8 cellular contexts compared by ENCODE assay signal in the genomic region with DNA sequence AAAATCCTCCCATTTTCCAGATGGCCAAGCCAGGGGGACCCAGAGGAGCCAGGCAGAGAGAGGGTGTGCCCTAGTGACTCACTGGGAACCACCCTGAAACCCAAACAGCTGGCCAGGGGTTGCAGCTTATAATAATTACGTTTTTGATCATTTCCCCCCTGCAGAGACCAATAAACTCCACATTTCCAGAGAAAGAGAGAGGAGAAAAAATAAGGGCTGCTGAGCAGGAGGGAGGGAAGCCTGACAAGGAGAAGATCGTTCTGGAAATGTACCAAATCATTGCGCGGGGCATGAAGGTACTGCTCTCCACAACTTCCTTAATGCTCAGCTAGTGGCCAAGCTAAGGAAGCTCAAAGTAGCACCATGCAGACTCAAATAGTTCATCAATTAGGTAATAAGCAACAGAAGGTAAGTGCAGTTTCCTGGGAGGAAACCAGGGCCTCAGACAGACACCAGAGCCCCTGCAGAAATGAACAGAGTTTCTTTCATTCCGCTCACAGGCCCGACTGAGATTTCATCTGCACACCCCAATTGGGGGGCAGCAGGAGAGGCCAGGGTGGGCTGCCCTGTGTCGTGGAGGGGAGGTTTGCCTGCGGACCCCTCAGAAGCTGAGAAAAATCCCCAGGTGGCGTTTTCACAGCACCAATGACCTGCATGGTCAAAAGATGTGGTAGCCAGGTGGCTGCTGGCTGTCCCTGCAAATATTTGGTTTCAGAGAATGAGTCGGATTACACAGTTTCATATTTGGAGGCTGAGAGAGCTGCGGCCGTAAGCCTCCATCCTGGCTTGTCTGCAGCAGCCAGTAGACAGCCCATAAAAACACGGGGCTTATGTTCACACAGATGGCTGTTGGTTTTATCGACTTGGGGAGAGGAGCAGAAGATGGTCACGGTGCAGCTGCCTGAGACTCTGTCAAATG.
DNase-seq lines count a peak whose midpoint lies in the region; ATAC-seq, FAIRE-seq and TF ChIP-seq lines count a peak whose summit lies in the region.

No MANE protein-coding gene starts in this region.

- H3K27ac ChIP-seq in astrocyte (ENCODE audit: low read depth, low read length) (peak overlapping the region; percentile 12), HepG2 (ENCODE audit: extremely low read length, insufficient read depth, low read length) (no peak overlapping the region), aorta (ENCODE audit: low read depth in 1 of 2, low read length in 2 of 2) (no peak overlapping the region)

- H3K9me3 Mint-ChIP-seq in activated CD8-positive, alpha-beta memory T cell treated with anti-CD3 and anti-CD28 coated beads, Interleukin-2, amount 10 ng/mL, durations not matched to agents 7 days and 5 days (ENCODE audit: low read depth), result no peaks in the 10 kb centered on the region
- H3K9me3 Mint-ChIP-seq in astrocyte (ENCODE audit: unreplicated experiment) (peaks cover 1% of the 10 kb centered on the region), nephron (no peaks in the 10 kb centered on the region)

- no peak for FAIRE-seq in astrocyte (lab: Jason Lieb, UNC)
- no peak for FAIRE-seq in HepG2 (lab: Jason Lieb, UNC)

- no peak overlapping the region for H3K4me3 Mint-ChIP-seq in activated CD8-positive, alpha-beta memory T cell treated with anti-CD3 and anti-CD28 coated beads, Interleukin-2, amount 10 ng/mL, durations not matched to agents 7 days and 5 days
- H3K4me3 Mint-ChIP-seq in astrocyte (ENCODE audit: unreplicated experiment) (no peak overlapping the region), nephron (peak overlapping the region; percentile 44 to 81 (median 71))

- H3K9me3 ChIP-seq in astrocyte (ENCODE audit: insufficient read depth, low read depth, low read length) (no peaks in the 10 kb centered on the region), HepG2 (ENCODE audit: low read length) (no peaks in the 10 kb centered on the region), aorta (ENCODE audit: control insufficient read depth, low read length) (no peaks in the 10 kb centered on the region)

- peaks cover 21% of the 10 kb centered on the region for H3K4me1 Mint-ChIP-seq in activated CD8-positive, alpha-beta memory T cell treated with anti-CD3 and anti-CD28 coated beads, Interleukin-2, amount 10 ng/mL, durations not matched to agents 7 days and 5 days
- H3K4me1 Mint-ChIP-seq in astrocyte (ENCODE audit: low read depth, unreplicated experiment) (peaks cover 18% of the 10 kb centered on the region), nephron (peaks cover 43% of the 10 kb centered on the region)

- H3K4me2 ChIP-seq in astrocyte (ENCODE audit: low read length), result peak overlapping the region; percentile 47
- no peak overlapping the region for H3K4me2 ChIP-seq in HepG2 (ENCODE audit: low read depth, low read length)

- POLR2A ChIA-PET in HepG2 (lab: Yijun Ruan, JAX), result no interaction called here

- no peaks in the 10 kb centered on the region for H3K36me3 Mint-ChIP-seq in activated CD8-positive, alpha-beta memory T cell treated with anti-CD3 and anti-CD28 coated beads, Interleukin-2, amount 10 ng/mL, durations not matched to agents 7 days and 5 days
- no peaks in the 10 kb centered on the region for H3K36me3 Mint-ChIP-seq in astrocyte (ENCODE audit: low read depth, unreplicated experiment)
- H3K36me3 Mint-ChIP-seq in nephron (ENCODE audit: low read depth), result no peaks in the 10 kb centered on the region

- H3K36me3 ChIP-seq in astrocyte (ENCODE audit: insufficient read depth, low read length), result no peaks in the 10 kb centered on the region
- H3K36me3 ChIP-seq in HepG2 (replicated peaks in 1 of 2; ENCODE audit: control insufficient read depth in 1 of 2, insufficient read depth in 2 of 2, low read length in 2 of 2), result no peaks in the 10 kb centered on the region
- no peaks in the 10 kb centered on the region for H3K36me3 ChIP-seq in aorta (ENCODE audit: control insufficient read depth in 1 of 2, insufficient read depth in 2 of 2, low read length in 1 of 2)

- no peaks in the 10 kb centered on the region for H3K27me3 ChIP-seq in astrocyte (ENCODE audit: insufficient read depth, low read length)
- peaks cover 0 to 62% of the 10 kb centered on the region in 2 experiments; a peak in 4 of 5 replicates for H3K27me3 ChIP-seq in HepG2 (ENCODE audit: control insufficient read depth in 1 of 2, insufficient read depth in 2 of 2, low read length in 2 of 2)
- H3K27me3 ChIP-seq in aorta (ENCODE audit: control insufficient read depth in 1 of 2, insufficient read depth in 2 of 2, low read length in 1 of 2), result no peaks in the 10 kb centered on the region

- in situ Hi-C loops in HepG2 (cut with HindIII; ENCODE audit: extremely low pct_ligation_motif_present, low pct_unique_long_range_greater_than_20kb), result loop anchor here (10.0 to 25.0 kb wide), 2 partner anchors 702 to 979 kb away; no protein-coding TSS in a partner anchor

- no peaks in the 10 kb centered on the region for H3K79me2 ChIP-seq in astrocyte (ENCODE audit: insufficient read depth, low read length)
- H3K79me2 ChIP-seq in HepG2 (ENCODE audit: insufficient read depth, low read length), result no peaks in the 10 kb centered on the region

- no peak for TF ChIP-seq EP300 in HepG2 (IDR thresholded peaks at IDR 0.05; ENCODE audit: low read depth in 2 of 2, low read length in 2 of 2)
- TF ChIP-seq EP300 in HepG2 (CRISPR knock-in tag; IDR thresholded peaks at IDR 0.05; ENCODE audit: borderline replicate concordance), result no peak

- 41% methylated on average over 10 of the region's 15 CpGs for WGBS in HepG2 (ENCODE audit: low lambda C conversion rate)
- 73 to 78% methylated on average over 15 of the region's 15 CpGs for WGBS in aorta, 2 donors

- H3K9ac ChIP-seq in astrocyte (ENCODE audit: low read length), result peak overlapping the region; percentile 1
- H3K9ac ChIP-seq in HepG2 (ENCODE audit: insufficient read depth, low read depth, low read length), result no peak overlapping the region

- peaks cover 33% of the 10 kb centered on the region for H3K4me1 ChIP-seq in astrocyte (ENCODE audit: insufficient read depth, low read length)
- H3K4me1 ChIP-seq in HepG2 (ENCODE audit: insufficient read depth, low read length), result 0 out of 2 replicates have a peak, but pooled peaks cover 7% of the 10 kb centered on the region
- no peaks in the 10 kb centered on the region for H3K4me1 ChIP-seq in aorta (ENCODE audit: control insufficient read depth in 1 of 2, insufficient read depth in 2 of 2, low read length in 2 of 2)

- TF ChIP-seq RAD21 in HepG2 (CRISPR knock-in tag; IDR thresholded peaks at IDR 0.05), result no peak

- peak; percentile 7 for ATAC-seq in activated CD8-positive, alpha-beta memory T cell treated with anti-CD3 and anti-CD28 coated beads, Interleukin-2, amount 10 ng/mL, durations not matched to agents 7 days and 5 days
- ATAC-seq in HG03378 (IDR thresholded peaks at IDR 0.05; ENCODE audit: unreplicated experiment) (peak; percentile 73), HepG2 (no peak; the same call in 2 of the 3 replicates), aorta (ENCODE audit: low FRiP score) (no peak)

- H2AFZ ChIP-seq in astrocyte (ENCODE audit: low read depth, low read length) (peak overlapping the region; percentile 16), HepG2 (ENCODE audit: low read length) (no peak overlapping the region)

- H3K27ac Mint-ChIP-seq in activated CD8-positive, alpha-beta memory T cell treated with anti-CD3 and anti-CD28 coated beads, Interleukin-2, amount 10 ng/mL, durations not matched to agents 7 days and 5 days, result peak overlapping the region; percentile 84
- H3K27ac Mint-ChIP-seq in astrocyte (ENCODE audit: unreplicated experiment) (peak overlapping the region; percentile 86), nephron (peak overlapping the region; percentile 89 to 97 (median 92))

- CTCF ChIA-PET in activated CD8-positive, alpha-beta memory T cell treated with anti-CD3 and anti-CD28 coated beads, Interleukin-2, amount 10 ng/mL, durations not matched to agents 7 days and 5 days (lab: Charles Lee), result interaction anchor here (0.5 to 8.4 kb wide), 24 partner anchors 15 to 1412 kb away, joined by 3 to 79 read pairs (median 4); a partner anchor contains a TSS
- CTCF ChIA-PET in HepG2 (lab: Yijun Ruan, JAX; ENCODE audit: low intra/inter-chr PET ratio, low total read pairs), result interaction anchor here (1.5 to 2.7 kb wide), 2 partner anchors 708 to 988 kb away, joined by 9 to 13 read pairs; no protein-coding TSS in a partner anchor

- TF ChIP-seq CTCF in astrocyte (IDR thresholded peaks at IDR 0.05; ENCODE audit: insufficient read depth, low read depth, low read length) (no peak), nephron (IDR thresholded peaks at IDR 0.05; ENCODE audit: unreplicated experiment in 3 of 3) (no peak), HepG2 (CRISPR knock-in tag; IDR thresholded peaks at IDR 0.05) (no peak)

- no peak overlapping the region for H3K4me3 ChIP-seq in astrocyte (ENCODE audit: insufficient read depth, low read depth, low read length)
- H3K4me3 ChIP-seq in HepG2 (replicated peaks in 1 of 3; ENCODE audit: insufficient read depth in 1 of 3, low read depth in 2 of 3, low read length in 3 of 3), result no peak overlapping the region
- H3K4me3 ChIP-seq in aorta (ENCODE audit: low read length in 2 of 2), result no peak overlapping the region

- H4K20me1 ChIP-seq in astrocyte (ENCODE audit: insufficient read depth, low read length) (no peaks in the 10 kb centered on the region), HepG2 (ENCODE audit: insufficient read depth, low read length) (peaks cover 5% of the 10 kb centered on the region; the same call in 1 of the 2 replicates)

- H3K27me3 Mint-ChIP-seq in activated CD8-positive, alpha-beta memory T cell treated with anti-CD3 and anti-CD28 coated beads, Interleukin-2, amount 10 ng/mL, durations not matched to agents 7 days and 5 days, result peaks cover 11% of the 10 kb centered on the region
- peaks cover 14% of the 10 kb centered on the region for H3K27me3 Mint-ChIP-seq in astrocyte (ENCODE audit: low read depth, unreplicated experiment)
- peaks cover 3% of the 10 kb centered on the region for H3K27me3 Mint-ChIP-seq in nephron (ENCODE audit: low read depth)

- no peak for TF ChIP-seq POLR2A in HepG2 (IDR thresholded peaks at IDR 0.05; ENCODE audit: insufficient read depth in 1 of 2, low read depth in 2 of 2, low read length in 2 of 2)

- DNase-seq in activated CD8-positive, alpha-beta memory T cell treated with anti-CD3 and anti-CD28 coated beads, Interleukin-2, amount 10 ng/mL, durations not matched to agents 7 days and 5 days, result no peak
- no peak for DNase-seq in activated CD8-positive, alpha-beta memory T cell treated with anti-CD3 and anti-CD28 coated beads, Interleukin-2, amount 50 U/mL, for 4 hours
- peak; percentile 63 for DNase-seq in astrocyte (ENCODE audit: low read depth)
- DNase-seq in HepG2 (ENCODE audit: low spot score), result no peak
- no peak for DNase-seq in hepatic stellate cell (ENCODE audit: low spot score)
- no peak for DNase-seq in aorta

- BruUV-seq in HepG2 (replicated peaks; lab: Mats Ljungman, UMichigan), result no TSS peak

- intact Hi-C loops in HepG2 (cut with micrococcal nuclease; ENCODE audit: unreplicated experiment), result no loop called here
- intact Hi-C loops in aorta (cut with DNase I), result loop anchor here (5.0 to 10.0 kb wide), 6 partner anchors 46 to 1022 kb away; no protein-coding TSS in a partner anchor

TF ChIP-seq in HepG2, 621 proteins besides CTCF, POLR2A, EP300 and RAD21:
- TF ChIP-seq ZNF746 (CRISPR knock-in tag; IDR thresholded peaks at IDR 0.05), result no peak
- TF ChIP-seq ATAD3A (CRISPR knock-in tag; IDR thresholded peaks at IDR 0.05), result no peak

Comparison
In these comparisons a context has a peak if more than half of its experiments do, and no peak if none do; other contexts are left out.
1. ATAC-seq: peak in activated CD8-positive, alpha-beta memory T cell treated with anti-CD3 and anti-CD28 coated beads, Interleukin-2, amount 10 ng/mL, durations not matched to agents 7 days and 5 days (single experiment) and HG03378 (single experiment); none in HepG2 (single experiment) and aorta (single experiment).
2. H3K4me3 Mint-ChIP-seq: peak in nephron (3 of 3); none in activated CD8-positive, alpha-beta memory T cell treated with anti-CD3 and anti-CD28 coated beads, Interleukin-2, amount 10 ng/mL, durations not matched to agents 7 days and 5 days (single experiment) and astrocyte (single experiment).
3. Peak in every context shown above with its lines, with median percentiles within 50 percentile points of each other: H3K27ac Mint-ChIP-seq.